8 cellular contexts compared by ENCODE assay signal in genomic region chr15:90598053-90598577, GRCh38.
DNase-seq lines count a peak whose midpoint lies in the region; ATAC-seq lines count a peak whose summit lies in the region.

No MANE protein-coding gene starts in this region.

- no peaks in the 10 kb centered on the region for H3K9me3 ChIP-seq in thymus (ENCODE audit: control insufficient read depth)

- peaks cover 81% of the 10 kb centered on the region for H3K4me1 Mint-ChIP-seq in activated T-helper 2 cell treated with anti-CD3 and anti-CD28 coated beads, Interferon-gamma antibody, Interleukin-2, Interleukin-4, amounts not matched to agents 10 μg/mL and 5 μg/mL and 100 μg/mL, durations not matched to agents 14 hours and 24 hours and 36 hours (ENCODE audit: low read depth)

- no peaks in the 10 kb centered on the region for H3K27me3 Mint-ChIP-seq in activated T-helper 2 cell treated with anti-CD3 and anti-CD28 coated beads, Interferon-gamma antibody, Interleukin-2, Interleukin-4, amounts not matched to agents 10 μg/mL and 5 μg/mL and 100 μg/mL, durations not matched to agents 14 hours and 24 hours and 36 hours (ENCODE audit: low read depth)

- H3K36me3 ChIP-seq in thymus (ENCODE audit: control insufficient read depth, insufficient read depth), result no peaks in the 10 kb centered on the region

- peak; percentile 14 for DNase-seq in A172 (ENCODE audit: low spot score)
- no peak for DNase-seq in activated T-helper 2 cell treated with anti-CD3 and anti-CD28 coated beads, Interferon-gamma antibody, Interleukin-2, Interleukin-4, amounts not matched to agents 10 μg/mL and 5 μg/mL and 100 μg/mL, durations not matched to agents 14 hours and 24 hours and 36 hours (ENCODE audit: low spot score)
- peak; percentile 22 for DNase-seq in kidney tubule cell (ENCODE audit: low spot score)
- no peak for DNase-seq in NCI-H748 treated with DMSO at 0.1 percent for 48 hours (lab: John Stamatoyannopoulos, UW)
- DNase-seq in DMS79 treated with DMSO at 0.1 percent for 48 hours (lab: John Stamatoyannopoulos, UW), result no peak

- no peak overlapping the region for H3K4me3 ChIP-seq in thymus (ENCODE audit: low read length)

- H3K9me3 Mint-ChIP-seq in activated T-helper 2 cell treated with anti-CD3 and anti-CD28 coated beads, Interferon-gamma antibody, Interleukin-2, Interleukin-4, amounts not matched to agents 10 μg/mL and 5 μg/mL and 100 μg/mL, durations not matched to agents 14 hours and 24 hours and 36 hours, result no peaks in the 10 kb centered on the region

- H3K4me3 Mint-ChIP-seq in activated T-helper 2 cell treated with anti-CD3 and anti-CD28 coated beads, Interferon-gamma antibody, Interleukin-2, Interleukin-4, amounts not matched to agents 10 μg/mL and 5 μg/mL and 100 μg/mL, durations not matched to agents 14 hours and 24 hours and 36 hours (ENCODE audit: low read depth), result peak overlapping the region; percentile 66

- peak overlapping the region; percentile 92 for H3K27ac ChIP-seq in thymus (ENCODE audit: low read depth)

- 94% methylated on average over 7 of the region's 7 CpGs for WGBS in thymus

- no peaks in the 10 kb centered on the region for H3K27me3 ChIP-seq in thymus (ENCODE audit: control insufficient read depth, insufficient read depth)

- peak overlapping the region; percentile 90 for H3K27ac Mint-ChIP-seq in activated T-helper 2 cell treated with anti-CD3 and anti-CD28 coated beads, Interferon-gamma antibody, Interleukin-2, Interleukin-4, amounts not matched to agents 10 μg/mL and 5 μg/mL and 100 μg/mL, durations not matched to agents 14 hours and 24 hours and 36 hours

- ATAC-seq in GM18867 (IDR thresholded peaks at IDR 0.05; ENCODE audit: unreplicated experiment), result peak; percentile 32
- ATAC-seq in HG03280 (IDR thresholded peaks at IDR 0.05; ENCODE audit: unreplicated experiment), result peak; percentile 44

- H3K36me3 Mint-ChIP-seq in activated T-helper 2 cell treated with anti-CD3 and anti-CD28 coated beads, Interferon-gamma antibody, Interleukin-2, Interleukin-4, amounts not matched to agents 10 μg/mL and 5 μg/mL and 100 μg/mL, durations not matched to agents 14 hours and 24 hours and 36 hours (ENCODE audit: low read depth), result peaks cover 78% of the 10 kb centered on the region

- intact Hi-C loops in activated T-helper 2 cell treated with anti-CD3 and anti-CD28 coated beads, Interferon-gamma antibody, Interleukin-2, Interleukin-4, amounts not matched to agents 10 μg/mL and 5 μg/mL and 100 μg/mL, durations not matched to agents 14 hours and 24 hours and 36 hours (cut with micrococcal nuclease), result no loop called here

- peaks cover 12% of the 10 kb centered on the region for H3K4me1 ChIP-seq in thymus (ENCODE audit: control insufficient read depth, insufficient read depth, low read length)

Comparison
In these comparisons a context has a peak if more than half of its experiments do, and no peak if none do; other contexts are left out.
1. DNase-seq: peak in A172 (single experiment) and kidney tubule cell (single experiment); none in activated T-helper 2 cell treated with anti-CD3 and anti-CD28 coated beads, Interferon-gamma antibody, Interleukin-2, Interleukin-4, amounts not matched to agents 10 μg/mL and 5 μg/mL and 100 μg/mL, durations not matched to agents 14 hours and 24 hours and 36 hours (single experiment), NCI-H748 treated with DMSO at 0.1 percent for 48 hours (single experiment) and DMS79 treated with DMSO at 0.1 percent for 48 hours (single experiment).